In the genomic region with DNA sequence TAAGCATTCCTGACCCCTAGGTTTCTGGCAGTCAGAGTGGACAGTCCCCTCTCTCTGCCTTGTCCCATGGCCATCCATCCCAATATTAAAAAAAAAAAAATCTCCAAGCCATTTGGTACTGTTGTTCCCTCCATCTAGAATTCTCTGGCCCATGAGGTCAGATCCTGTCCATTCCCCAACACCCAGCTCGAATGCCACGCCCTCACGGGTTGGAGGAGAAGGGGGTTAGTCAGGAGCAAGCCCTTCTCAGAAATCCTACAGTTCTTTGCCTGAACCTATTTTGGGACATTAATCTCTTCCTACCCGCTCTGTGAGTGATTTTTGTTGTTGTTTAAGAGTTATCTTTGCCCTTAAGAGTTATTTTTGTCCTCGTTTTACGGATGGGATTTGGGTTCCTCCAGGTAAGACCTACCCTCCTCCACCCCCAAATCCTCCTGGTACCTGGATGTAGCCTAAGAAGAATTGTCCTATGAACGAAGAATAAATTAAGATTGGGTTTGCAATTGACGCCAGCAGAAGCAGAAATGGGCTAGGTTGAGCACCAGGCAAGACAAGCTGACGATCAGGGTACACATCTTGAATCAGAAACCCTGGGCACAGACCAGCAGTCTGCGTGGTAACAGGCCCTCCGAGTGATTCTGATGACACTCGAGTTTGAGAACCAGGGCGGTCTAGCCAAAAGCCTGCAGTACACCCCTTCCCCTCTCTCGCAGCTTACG, we compare ENCODE assay signal across 10 cellular contexts. TPM values are rescaled to one million over a fixed set of nuclear protein-coding genes. Genes with fewer than 3 reads are reported as not detected.
A peak's percentile ranks its signal among the peaks of the same experiment; 100 is the strongest.
DNase-seq lines count a peak whose midpoint lies in the region; ATAC-seq and TF ChIP-seq lines count a peak whose summit lies in the region.
"Had no signal": no experiment of that assay in that cellular context is flagged by ENCODE, and none has a peak within 500 bp of the region (broad histone marks: within the 10 kb centered on the region; RNA-seq: fewer than 3 reads in every experiment).

No MANE protein-coding gene starts in this region.

- POLR2A ChIA-PET in activated CD8-positive, alpha-beta T cell treated with anti-CD3 and anti-CD28 coated beads, Interleukin-2, amount 10 ng/mL, durations not matched to agents 7 days and 5 days (lab: Charles Lee): no interaction called here
- POLR2A ChIA-PET in PC-3 (lab: Charles Lee; ENCODE audit: unreplicated experiment): no interaction called here

- no peaks in the 10 kb centered on the region for H3K79me2 ChIP-seq in GM23248 (ENCODE audit: insufficient read depth)
- H3K79me2 ChIP-seq in PC-3 (ENCODE audit: low read length): no peaks in the 10 kb centered on the region

- H3K9me2 ChIP-seq in GM23248 (ENCODE audit: insufficient read depth) (no peaks in the 10 kb centered on the region), PC-3 (replicated peaks; ENCODE audit: low read length) (no peaks in the 10 kb centered on the region)

- in situ Hi-C loops in GM23248 (cut with MboI): loop anchor here (25.0 kb wide), 1 partner anchor 422 kb away; a partner anchor contains a TSS

- TF ChIP-seq CTCF in left ventricle myocardium inferior (IDR thresholded peaks at IDR 0.05; ENCODE audit: borderline replicate concordance): no peak
- TF ChIP-seq CTCF in PC-3 (conservative IDR thresholded peaks at IDR 0.05; ENCODE audit: low read depth, low read length): no peak

- peaks cover 39% of the 10 kb centered on the region for H3K27me3 Mint-ChIP-seq in activated CD8-positive, alpha-beta T cell treated with anti-CD3 and anti-CD28 coated beads, Interleukin-2, amount 10 ng/mL, durations not matched to agents 7 days and 5 days (ENCODE audit: low read depth)

- H3K9ac ChIP-seq in GM23248: no peak overlapping the region
- H3K9ac ChIP-seq in rectal smooth muscle tissue (ENCODE audit: low read length): no peak overlapping the region
- H3K9ac ChIP-seq in PC-3 (ENCODE audit: low read length): no peak overlapping the region

- WGBS in GM23248 (ENCODE audit: low coverage in 1 of 2, low lambda C conversion rate in 2 of 2, missing lambda C conversion rate in 2 of 2), 2 experiments: 37 to 39% methylated on average over 15 of the region's 15 CpGs

- DNase-seq in GM23248 (peak; percentile 14), left ventricle myocardium inferior (no peak), AG08396 (ENCODE audit: low spot score) (no peak), PC-3 (no peak)
- DNase-seq in activated CD8-positive, alpha-beta T cell treated with anti-CD3 and anti-CD28 coated beads, Interleukin-2, amount 10 ng/mL, durations not matched to agents 7 days and 5 days: no peak
- DNase-seq: HCEC 1CT, NCI-H82 had no signal

- H3K36me3 ChIP-seq in GM23248 (ENCODE audit: low read depth) (no peaks in the 10 kb centered on the region), left ventricle myocardium inferior (no peaks in the 10 kb centered on the region), rectal smooth muscle tissue (ENCODE audit: control insufficient read depth, insufficient read depth, low read length) (no peaks in the 10 kb centered on the region), PC-3 (ENCODE audit: low read depth, low read length) (no peaks in the 10 kb centered on the region)

- H3K27me3 ChIP-seq in GM23248 (replicated peaks; ENCODE audit: insufficient read depth): peaks cover 24% of the 10 kb centered on the region
- H3K27me3 ChIP-seq in left ventricle myocardium inferior (ENCODE audit: low read depth): peaks cover 84% of the 10 kb centered on the region
- H3K27me3 ChIP-seq in rectal smooth muscle tissue (ENCODE audit: control insufficient read depth, insufficient read depth, low read length): peaks cover 9% of the 10 kb centered on the region
- H3K27me3 ChIP-seq in PC-3 (ENCODE audit: low read length): no peaks in the 10 kb centered on the region

- H3K27ac ChIP-seq in GM23248 (no peak overlapping the region), left ventricle myocardium inferior (replicated peaks) (no peak overlapping the region), rectal smooth muscle tissue (ENCODE audit: low read depth, low read length) (no peak overlapping the region), PC-3 (ENCODE audit: low read length) (no peak overlapping the region)

- H3K9me3 Mint-ChIP-seq in activated CD8-positive, alpha-beta T cell treated with anti-CD3 and anti-CD28 coated beads, Interleukin-2, amount 10 ng/mL, durations not matched to agents 7 days and 5 days (ENCODE audit: insufficient read depth): no peaks in the 10 kb centered on the region

- H2AFZ ChIP-seq in GM23248 (peak overlapping the region; percentile 81), PC-3 (ENCODE audit: low read length) (no peak overlapping the region)

- BruUV-seq in PC-3 (replicated peaks; lab: Mats Ljungman, UMichigan): no TSS peak

- H4K20me1 ChIP-seq in GM23248 (ENCODE audit: insufficient read depth) (no peaks in the 10 kb centered on the region), PC-3 (ENCODE audit: low read length) (no peaks in the 10 kb centered on the region)

- peak overlapping the region; percentile 32 for H3K4me3 Mint-ChIP-seq in activated CD8-positive, alpha-beta T cell treated with anti-CD3 and anti-CD28 coated beads, Interleukin-2, amount 10 ng/mL, durations not matched to agents 7 days and 5 days

- ATAC-seq in activated CD8-positive, alpha-beta T cell treated with anti-CD3 and anti-CD28 coated beads, Interleukin-2, amount 10 ng/mL, durations not matched to agents 7 days and 5 days: no peak
- ATAC-seq in HG02970 (IDR thresholded peaks at IDR 0.05; ENCODE audit: low FRiP score, unreplicated experiment): no peak
- no peak for ATAC-seq in GM18505 (IDR thresholded peaks at IDR 0.05; ENCODE audit: unreplicated experiment)
- no peak for ATAC-seq in PC-3

- no peak for TF ChIP-seq POLR2A in GM18505 (IDR thresholded peaks at IDR 0.05; ENCODE audit: borderline replicate concordance, extremely low read depth, insufficient read depth, insufficient read length)

- no peaks in the 10 kb centered on the region for H3K4me1 Mint-ChIP-seq in activated CD8-positive, alpha-beta T cell treated with anti-CD3 and anti-CD28 coated beads, Interleukin-2, amount 10 ng/mL, durations not matched to agents 7 days and 5 days (ENCODE audit: low read depth)

- peak overlapping the region; percentile 76 for H3K4me2 ChIP-seq in GM23248 (ENCODE audit: unreplicated experiment)
- H3K4me2 ChIP-seq in PC-3 (ENCODE audit: low read length): no peak overlapping the region

- intact Hi-C loops in left ventricle myocardium inferior (cut with micrococcal nuclease): no loop called here
- intact Hi-C loops in PC-3 (cut with micrococcal nuclease): no loop called here

- no peaks in the 10 kb centered on the region for H3K36me3 Mint-ChIP-seq in activated CD8-positive, alpha-beta T cell treated with anti-CD3 and anti-CD28 coated beads, Interleukin-2, amount 10 ng/mL, durations not matched to agents 7 days and 5 days (ENCODE audit: low read depth)

- CTCF ChIA-PET in activated CD8-positive, alpha-beta T cell treated with anti-CD3 and anti-CD28 coated beads, Interleukin-2, amount 10 ng/mL, durations not matched to agents 7 days and 5 days (lab: Charles Lee): no interaction called here
- CTCF ChIA-PET in PC-3 (lab: Charles Lee): no interaction called here

- H3K9me3 ChIP-seq in GM23248 (ENCODE audit: low read depth): no peaks in the 10 kb centered on the region
- peaks cover 8% of the 10 kb centered on the region for H3K9me3 ChIP-seq in left ventricle myocardium inferior (replicated peaks)
- no peaks in the 10 kb centered on the region for H3K9me3 ChIP-seq in PC-3 (ENCODE audit: low read length)

- H3K27ac Mint-ChIP-seq in activated CD8-positive, alpha-beta T cell treated with anti-CD3 and anti-CD28 coated beads, Interleukin-2, amount 10 ng/mL, durations not matched to agents 7 days and 5 days: no peak overlapping the region

- H3K4me3 ChIP-seq in GM23248 (peak overlapping the region; percentile 68), left ventricle myocardium inferior (peak overlapping the region; percentile 68), rectal smooth muscle tissue (ENCODE audit: low read length) (peak overlapping the region; percentile 51), PC-3 (ENCODE audit: low read length) (no peak overlapping the region)

- H3F3A ChIP-seq in GM23248 (ENCODE audit: insufficient read depth) (no peaks in the 10 kb centered on the region), PC-3 (ENCODE audit: low read length, unreplicated experiment) (no peaks in the 10 kb centered on the region)

- H3K4me1 ChIP-seq in GM23248 (ENCODE audit: insufficient read depth) (no peaks in the 10 kb centered on the region), left ventricle myocardium inferior (peaks cover 13% of the 10 kb centered on the region), rectal smooth muscle tissue (ENCODE audit: control insufficient read depth, insufficient read depth, low read length) (no peaks in the 10 kb centered on the region), PC-3 (ENCODE audit: insufficient read depth, low read length) (peaks cover 4% of the 10 kb centered on the region; the same call in 1 of the 2 replicates)

RNA-seq across cellular contexts. Expression of a gene that starts 1.0 kb away (rescaled TPM):
- not detected in 2 replicates for total RNA-seq in GM23248 (2014; rRNA removed; shearing (Covaris generic))
- polyA plus RNA-seq in GM23248 (2016; fragmentation: Nextera tagmentation; extraction: Ambion mirVana): not detected in 2 replicates
- not detected for total RNA-seq in activated CD8-positive, alpha-beta T cell treated with anti-CD3 and anti-CD28 coated beads, Interleukin-2, amount 10 ng/mL, durations not matched to agents 7 days and 5 days
- 0.71 TPM for total RNA-seq in left ventricle myocardium inferior
- not detected in 2 replicates for total RNA-seq in PC-3 (2014; rRNA removed)

RNA-seq across cellular contexts. Expression of a gene that starts 30.0 kb away (rescaled TPM):
- 0.63 and 0.65 TPM in 2 replicates for total RNA-seq in GM23248 (2014; rRNA removed; shearing (Covaris generic))
- 1.6 and 2.4 TPM in 2 replicates for polyA plus RNA-seq in GM23248 (2016; fragmentation: Nextera tagmentation; extraction: Ambion mirVana)
- total RNA-seq in activated CD8-positive, alpha-beta T cell treated with anti-CD3 and anti-CD28 coated beads, Interleukin-2, amount 10 ng/mL, durations not matched to agents 7 days and 5 days: not detected
- total RNA-seq in left ventricle myocardium inferior: 0.14 TPM
- total RNA-seq in PC-3 (2014; rRNA removed): not detected in 2 replicates
